ENCODE assay signal across 26 cellular contexts in the genomic region with DNA sequence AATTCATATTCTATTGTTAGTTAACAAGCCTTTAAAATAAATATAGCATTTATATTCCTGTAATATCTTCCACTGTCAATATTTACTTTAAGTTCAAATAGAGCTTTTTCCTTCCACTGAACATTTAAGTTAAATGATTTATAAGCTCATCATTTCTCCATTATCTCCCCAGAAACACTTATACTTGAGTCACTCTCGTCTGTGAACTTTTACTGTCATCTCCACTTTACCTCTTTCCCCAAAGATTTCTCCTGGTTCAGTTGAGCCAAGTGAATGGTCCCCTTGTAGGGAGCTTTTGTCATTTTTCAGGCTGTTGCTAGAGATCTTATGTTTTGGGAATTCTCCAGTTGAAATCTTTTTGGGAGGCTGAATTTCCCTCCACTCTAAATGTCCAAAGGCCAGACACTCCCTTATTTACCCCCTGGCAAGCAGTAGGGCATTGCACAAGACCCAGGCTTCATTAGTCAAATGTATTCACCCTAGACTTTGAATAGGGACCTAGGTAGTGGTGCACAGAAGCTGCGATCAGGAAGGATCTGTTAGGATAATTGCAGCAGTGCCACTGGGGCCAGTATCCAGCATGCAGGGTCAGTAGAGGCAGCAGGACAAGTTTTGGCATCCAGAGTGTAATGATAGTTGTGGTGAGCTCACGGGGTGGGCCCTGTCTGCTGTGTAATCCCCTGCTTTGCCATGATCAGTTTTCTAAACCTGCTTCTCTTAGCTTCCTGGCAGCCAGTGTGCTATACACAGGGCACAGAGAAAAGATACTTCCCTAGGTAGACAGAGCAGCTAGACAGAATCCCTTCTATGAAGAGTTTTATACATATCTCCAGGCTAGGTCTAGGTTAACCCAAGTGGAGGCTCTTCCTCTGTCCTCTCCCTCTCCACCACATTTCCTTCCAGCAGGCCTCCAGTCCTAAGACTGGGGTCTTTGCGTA.
DNase-seq lines count a peak whose midpoint lies in the region; ATAC-seq, FAIRE-seq and TF ChIP-seq lines count a peak whose summit lies in the region.
"Had no signal": no experiment of that assay in that cellular context is flagged by ENCODE, and none has a peak within 500 bp of the region (broad histone marks: within the 10 kb centered on the region; RNA-seq: fewer than 3 reads in every experiment).

No MANE protein-coding gene starts in this region.

- 49% methylated on average over 4 of the region's 4 CpGs for WGBS in A549 (ENCODE audit: missing lambda C conversion rate)
- 72 to 92% methylated on average over 4 of the region's 4 CpGs for WGBS in lung, 2 donors

- TF ChIP-seq CTCF in A549 (IDR thresholded peaks at IDR 0.05) (no peak), NB4 (IDR thresholded peaks at IDR 0.05; ENCODE audit: low read depth, low read length) (no peak), bronchial epithelial cell (IDR thresholded peaks at IDR 0.05; ENCODE audit: insufficient read depth, low read length, severe bottlenecking) (no peak), lung (IDR thresholded peaks at IDR 0.05; ENCODE audit: control extremely low read depth, extremely low read depth) (no peak), foreskin keratinocyte (conservative IDR thresholded peaks at IDR 0.05) (no peak)

- H3K4me3 ChIP-seq in A549 (no peak overlapping the region), NB4 (ENCODE audit: low read depth, low read length) (no peak overlapping the region), bronchial epithelial cell (ENCODE audit: low read depth, low read length) (no peak overlapping the region), lung (no peak overlapping the region)
- H3K4me3 ChIP-seq: BLaER1, SJCRH30, spleen, suprapubic skin, uterus had no signal

- no peak for TF ChIP-seq RAD21 in A549 (conservative IDR thresholded peaks at IDR 0.05 in 1 of 2, IDR thresholded peaks at IDR 0.05 in 1 of 2)

- no peaks in the 10 kb centered on the region for H3K27me3 ChIP-seq in bronchial epithelial cell (ENCODE audit: control insufficient read depth, insufficient read depth, low read length)
- H3K27me3 ChIP-seq in lung (ENCODE audit: control insufficient read depth, insufficient read depth): no peaks in the 10 kb centered on the region
- H3K27me3 ChIP-seq in foreskin keratinocyte: no peaks in the 10 kb centered on the region
- H3K27me3 ChIP-seq: BLaER1, SJCRH30, suprapubic skin, uterus had no signal

- FAIRE-seq in A549 (lab: Jason Lieb, UNC) (no peak), bronchial epithelial cell (lab: Jason Lieb, UNC) (no peak)
- FAIRE-seq: GM12891 had no signal

- CTCF ChIA-PET in A549 (lab: Yijun Ruan, JAX): interaction anchor here (0.9 to 1.4 kb wide), 3 partner anchors 39 to 209 kb away, joined by 3 to 4 read pairs (median 4); no protein-coding TSS in a partner anchor

- no peaks in the 10 kb centered on the region for H3K36me3 ChIP-seq in bronchial epithelial cell (ENCODE audit: control insufficient read depth, insufficient read depth, low read length)
- H3K36me3 ChIP-seq in lung (ENCODE audit: control insufficient read depth in 2 of 2, insufficient read depth in 2 of 2, low read length in 2 of 2): no peaks in the 10 kb centered on the region
- H3K36me3 ChIP-seq: BLaER1, SJCRH30, spleen, suprapubic skin, uterus had no signal

- H3K27ac ChIP-seq in A549: no peak overlapping the region
- H3K27ac ChIP-seq in lung (ENCODE audit: low read depth in 1 of 2, low read length in 1 of 2): no peak overlapping the region
- no peak overlapping the region for H3K27ac ChIP-seq in foreskin keratinocyte
- H3K27ac ChIP-seq: BLaER1, SJCRH30, spleen, suprapubic skin, uterus had no signal

- POLR2A ChIA-PET in A549 (lab: Yijun Ruan, JAX): interaction anchor here (1.5 kb wide), 1 partner anchor 39 kb away, joined by 5 read pairs; no protein-coding TSS in a partner anchor

- peaks cover 8% of the 10 kb centered on the region; the same call in 2 of the 3 replicates for H3K4me1 ChIP-seq in A549
- peaks cover 0 to 2% of the 10 kb centered on the region in 2 donors for H3K4me1 ChIP-seq in lung (ENCODE audit: control insufficient read depth in 2 of 2, insufficient read depth in 2 of 2, low read length in 2 of 2)
- H3K4me1 ChIP-seq in foreskin keratinocyte: no peaks in the 10 kb centered on the region
- H3K4me1 ChIP-seq: BLaER1, SJCRH30, spleen, suprapubic skin, uterus had no signal

- TF ChIP-seq EP300 in A549 (IDR thresholded peaks at IDR 0.05): no peak

- peak overlapping the region; percentile 10 for H3K4me2 ChIP-seq in A549
- H3K4me2 ChIP-seq: BLaER1 had no signal

- TF ChIP-seq POLR2A in A549 (IDR thresholded peaks at IDR 0.05; ENCODE audit: low read length) (no peak), NB4 (IDR thresholded peaks at IDR 0.05; ENCODE audit: extremely low read depth, insufficient read length) (no peak)

- H3K9me3 ChIP-seq in A549: no peaks in the 10 kb centered on the region
- H3K9me3 ChIP-seq in lung (ENCODE audit: control insufficient read depth in 2 of 2, insufficient read depth in 1 of 2, low read length in 1 of 2): no peaks in the 10 kb centered on the region
- H3K9me3 ChIP-seq: BLaER1, SJCRH30, spleen, suprapubic skin, uterus had no signal

- no peak for DNase-seq in A549 (ENCODE audit: low read depth in 1 of 2, low spot score in 1 of 2)
- peak; percentile 6 for DNase-seq in NB4 (ENCODE audit: low read depth)
- DNase-seq in bronchial epithelial cell (ENCODE audit: low read depth): peak; percentile 17
- DNase-seq in lung (ENCODE audit: low spot score): peak; percentile 41
- no peak for DNase-seq in C1 segment of cervical spinal cord (lab: John Stamatoyannopoulos, UW)
- DNase-seq in activated CD4-positive, alpha-beta T cell treated with anti-CD3 and anti-CD28 coated beads, Interleukin-2, amount 50 U/mL, for 4 hours: no peak
- no peak for DNase-seq in foreskin keratinocyte
- DNase-seq: activated CD4-positive, alpha-beta T cell treated with anti-CD3 and anti-CD28 coated beads, Interleukin-2, amount 10 ng/mL, durations not matched to agents 24 days and 14 days; activated naive CD4-positive, alpha-beta T cell treated with anti-CD3 and anti-CD28 coated beads, Interleukin-2, amount 50 U/mL, for 16 hours; central memory CD4-positive, alpha-beta T cell; glutamatergic neuron; HCEC 1CT; mesenchymal stem cell; NCI-H1105; NCI-H2081 treated with DMSO at 0.1 percent for 48 hours; nucleus accumbens; SJCRH30; spleen; stimulated activated CD4-positive, alpha-beta T cell treated with anti-CD3 and anti-CD28 coated beads, Interleukin-2, amount 100 ng/mL, for 48 hours; uterus had no signal

- peak; percentile 38 to 43; a peak in 3 of 6 replicates for ATAC-seq in A549
- ATAC-seq in lung (ENCODE audit: insufficient read depth, low FRiP score): no peak
- no peak for ATAC-seq in HG02798 (IDR thresholded peaks at IDR 0.05; ENCODE audit: poor library complexity, unreplicated experiment)
- ATAC-seq in foreskin keratinocyte: no peak
- ATAC-seq: Panc1; stimulated activated effector memory CD8-positive, alpha-beta T cell treated with anti-CD3 and anti-CD28 coated beads, Interleukin-12 subunit alpha, Interleukin-12 subunit beta, amount 100 ng/mL, for 72 hours had no signal

TF ChIP-seq in A549, 52 proteins besides CTCF, POLR2A, EP300 and RAD21:
- no peak for TF ChIP-seq BHLHE40 (IDR thresholded peaks at IDR 0.05; ENCODE audit: low read depth, low read length)
- no peak for TF ChIP-seq FOSL2 (IDR thresholded peaks at IDR 0.05)
- no peak for TF ChIP-seq FOSL2 (CRISPR knock-in tag; IDR thresholded peaks at IDR 0.05)
- TF ChIP-seq CBX8 (IDR thresholded peaks at IDR 0.05): no peak
- TF ChIP-seq, protein P1, sequence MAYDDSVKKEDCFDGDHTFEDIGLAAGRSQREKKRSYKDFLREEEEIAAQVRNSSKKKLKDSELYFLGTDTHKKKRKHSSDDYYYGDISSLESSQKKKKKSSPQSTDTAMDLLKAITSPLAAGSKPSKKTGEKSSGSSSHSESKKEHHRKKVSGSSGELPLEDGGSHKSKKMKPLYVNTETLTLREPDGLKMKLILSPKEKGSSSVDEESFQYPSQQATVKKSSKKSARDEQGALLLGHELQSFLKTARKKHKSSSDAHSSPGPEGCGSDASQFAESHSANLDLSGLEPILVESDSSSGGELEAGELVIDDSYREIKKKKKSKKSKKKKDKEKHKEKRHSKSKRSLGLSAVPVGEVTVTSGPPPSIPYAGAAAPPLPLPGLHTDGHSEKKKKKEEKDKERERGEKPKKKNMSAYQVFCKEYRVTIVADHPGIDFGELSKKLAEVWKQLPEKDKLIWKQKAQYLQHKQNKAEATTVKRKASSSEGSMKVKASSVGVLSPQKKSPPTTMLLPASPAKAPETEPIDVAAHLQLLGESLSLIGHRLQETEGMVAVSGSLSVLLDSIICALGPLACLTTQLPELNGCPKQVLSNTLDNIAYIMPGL (CRISPR knock-in tag; IDR thresholded peaks at IDR 0.05; ENCODE audit: borderline replicate concordance): no peak
- TF ChIP-seq, protein P2, sequence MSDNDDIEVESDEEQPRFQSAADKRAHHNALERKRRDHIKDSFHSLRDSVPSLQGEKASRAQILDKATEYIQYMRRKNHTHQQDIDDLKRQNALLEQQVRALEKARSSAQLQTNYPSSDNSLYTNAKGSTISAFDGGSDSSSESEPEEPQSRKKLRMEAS (IDR thresholded peaks at IDR 0.05): no peak

Comparison
In these comparisons a context has a peak if more than half of its experiments do, and no peak if none do; other contexts are left out.
1. ATAC-seq: peak in A549 (2 of 2); none in lung (single experiment), HG02798 (single experiment) and foreskin keratinocyte (single experiment).
2. DNase-seq: peak in NB4 (single experiment), bronchial epithelial cell (single experiment) and lung (single experiment); none in A549 (0 of 2), C1 segment of cervical spinal cord (0 of 14), activated CD4-positive, alpha-beta T cell treated with anti-CD3 and anti-CD28 coated beads, Interleukin-2, amount 50 U/mL, for 4 hours (0 of 2) and foreskin keratinocyte (0 of 2).